In the genomic region with DNA sequence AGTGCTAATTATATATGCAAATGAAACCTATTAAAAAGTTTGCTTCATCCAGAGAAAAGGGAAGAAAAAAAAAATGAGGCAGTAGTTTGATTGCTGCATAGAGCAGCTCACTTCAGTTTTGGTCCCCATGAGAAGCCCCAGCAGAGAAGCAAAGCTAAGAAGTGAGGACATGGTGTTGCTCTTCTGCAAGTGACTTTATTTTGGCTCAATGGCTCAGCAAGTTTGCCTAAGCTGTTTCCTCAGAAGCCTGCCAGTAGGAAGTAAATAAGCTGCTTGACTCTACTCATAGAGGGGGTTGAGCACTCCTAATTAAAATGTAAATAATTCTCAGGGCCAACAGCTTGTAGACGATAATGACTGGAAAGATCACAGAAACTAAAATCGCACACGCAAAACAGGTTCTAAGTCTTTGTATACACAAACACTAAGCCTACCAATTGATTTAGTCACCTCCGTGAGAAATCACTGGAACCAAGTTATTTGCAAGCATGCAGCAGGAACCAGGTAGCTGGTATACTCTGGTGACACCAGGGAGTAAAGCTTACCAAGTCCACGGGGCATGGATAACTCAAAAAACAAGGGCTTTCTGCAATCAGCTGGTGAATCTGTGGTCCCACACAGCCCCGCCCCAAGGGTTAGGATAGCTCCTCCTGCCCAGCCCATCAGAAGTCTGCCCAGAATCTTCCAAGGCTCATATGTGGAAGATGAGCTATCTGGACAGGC, we compare ENCODE assay signal across 9 cellular contexts. TPM values are rescaled to one million over a fixed set of nuclear protein-coding genes. Genes with fewer than 3 reads are reported as not detected.
A peak's percentile ranks its signal among the peaks of the same experiment; 100 is the strongest.
DNase-seq lines count a peak whose midpoint lies in the region; ATAC-seq, FAIRE-seq and TF ChIP-seq lines count a peak whose summit lies in the region.
"Had no signal": no experiment of that assay in that cellular context is flagged by ENCODE, and none has a peak within 500 bp of the region (broad histone marks: within the 10 kb centered on the region; RNA-seq: fewer than 3 reads in every experiment).

No MANE protein-coding gene starts in this region.

- ATAC-seq in GM19328 (IDR thresholded peaks at IDR 0.05; ENCODE audit: unreplicated experiment) (peak; percentile 6), sciatic nerve (peak; percentile 57), HG03439 (IDR thresholded peaks at IDR 0.05; ENCODE audit: unreplicated experiment) (no peak), GM21526 (IDR thresholded peaks at IDR 0.05; ENCODE audit: low FRiP score, unreplicated experiment) (no peak)

- intact Hi-C loops in CD4-positive, alpha-beta memory T cell (cut with micrococcal nuclease) = no loop called here
- intact Hi-C loops in sciatic nerve (cut with DNase I) = no loop called here

- H3K4me1 ChIP-seq in CD4-positive, alpha-beta memory T cell (ENCODE audit: insufficient read depth, low read length) = peaks cover 54% of the 10 kb centered on the region

- H3K9me3 ChIP-seq in CD4-positive, alpha-beta memory T cell (ENCODE audit: control insufficient read depth in 1 of 2, low read length in 2 of 2) = no peaks in the 10 kb centered on the region

- H3K27me3 Mint-ChIP-seq in CD4-positive, alpha-beta memory T cell = no peaks in the 10 kb centered on the region

- no peak for FAIRE-seq in bronchial epithelial cell (lab: Jason Lieb, UNC)

- CTCF ChIA-PET in CD4-positive, alpha-beta memory T cell (lab: Charles Lee; ENCODE audit: partially characterized antibody) = interaction anchor here (0.8 to 3.6 kb wide), 17 partner anchors 10 to 524 kb away, joined by 3 to 23 read pairs (median 5); partner anchors contain the start of gene NABP1

- H3K9me3 Mint-ChIP-seq in CD4-positive, alpha-beta memory T cell = no peaks in the 10 kb centered on the region

- peaks cover 48 to 70% (median 54%) of the 10 kb centered on the region in 4 donors for H3K4me1 Mint-ChIP-seq in CD4-positive, alpha-beta memory T cell

- no peak for TF ChIP-seq CTCF in bronchial epithelial cell (IDR thresholded peaks at IDR 0.05; ENCODE audit: insufficient read depth, low read length, severe bottlenecking)

- H3K36me3 Mint-ChIP-seq in CD4-positive, alpha-beta memory T cell = peaks cover 0 to 2% of the 10 kb centered on the region in 2 donors

- no peak for DNase-seq in CD4-positive, alpha-beta memory T cell
- peak; percentile 29 for DNase-seq in MV-4-11 (lab: John Stamatoyannopoulos, UW)
- DNase-seq in bronchial epithelial cell (ENCODE audit: low read depth) = peak; percentile 89
- no peak for DNase-seq in sciatic nerve (ENCODE audit: low spot score)
- no peak for DNase-seq in NCI-H2227 (lab: John Stamatoyannopoulos, UW; ENCODE audit: unreplicated experiment)

- peak overlapping the region; percentile 51 to 80 (median 70) for H3K4me3 Mint-ChIP-seq in CD4-positive, alpha-beta memory T cell

- H3K27me3 ChIP-seq in CD4-positive, alpha-beta memory T cell (ENCODE audit: insufficient read depth, low read length) = no peaks in the 10 kb centered on the region
- H3K27me3 ChIP-seq in bronchial epithelial cell (ENCODE audit: control insufficient read depth, insufficient read depth, low read length) = no peaks in the 10 kb centered on the region

- H3K27ac Mint-ChIP-seq in CD4-positive, alpha-beta memory T cell = peak overlapping the region; percentile 84 to 92 (median 86)

- H3K36me3 ChIP-seq in CD4-positive, alpha-beta memory T cell (ENCODE audit: insufficient read depth, low read length) = no peaks in the 10 kb centered on the region
- H3K36me3 ChIP-seq in bronchial epithelial cell (ENCODE audit: control insufficient read depth, insufficient read depth, low read length) = no peaks in the 10 kb centered on the region

- peak overlapping the region; percentile 0 to 7 for H3K4me3 ChIP-seq in CD4-positive, alpha-beta memory T cell (ENCODE audit: low read length in 2 of 2)
- no peak overlapping the region for H3K4me3 ChIP-seq in bronchial epithelial cell (ENCODE audit: low read depth, low read length)

- POLR2A ChIA-PET in CD4-positive, alpha-beta memory T cell (lab: Charles Lee; ENCODE audit: partially characterized antibody) = interaction anchor here (0.8 to 4.5 kb wide), 13 partner anchors 8 to 488 kb away, joined by 3 to 194 read pairs (median 4); partner anchors contain the start of genes NABP1 and STAT4

- H3K27ac ChIP-seq in CD4-positive, alpha-beta memory T cell (ENCODE audit: low read depth, low read length) = peak overlapping the region; percentile 36
- H3K27ac ChIP-seq: HL-60 had no signal

RNA-seq across cellular contexts. Expression of gene NABP1, which starts 39.7 kb away (rescaled TPM):
- 100 to 1,000 TPM; 107 to 111 TPM for total RNA-seq in CD4-positive, alpha-beta memory T cell
- 10 to 100 TPM; 14.6 to 22.4 TPM for polyA plus RNA-seq in CD4-positive, alpha-beta memory T cell
- total RNA-seq in bronchial epithelial cell (45.5 and 70.0 TPM in 2 replicates), sciatic nerve (64.3 TPM)

Comparison
In these comparisons a context has a peak if more than half of its experiments do, and no peak if none do; other contexts are left out.
1. DNase-seq: peak in MV-4-11 (single experiment) and bronchial epithelial cell (single experiment); none in CD4-positive, alpha-beta memory T cell (0 of 5), sciatic nerve (single experiment) and NCI-H2227 (single experiment).
2. ATAC-seq: peak in GM19328 (single experiment) and sciatic nerve (single experiment); none in HG03439 (single experiment) and GM21526 (single experiment).